ENCODE assay signal across 8 cellular contexts in the genomic region with DNA sequence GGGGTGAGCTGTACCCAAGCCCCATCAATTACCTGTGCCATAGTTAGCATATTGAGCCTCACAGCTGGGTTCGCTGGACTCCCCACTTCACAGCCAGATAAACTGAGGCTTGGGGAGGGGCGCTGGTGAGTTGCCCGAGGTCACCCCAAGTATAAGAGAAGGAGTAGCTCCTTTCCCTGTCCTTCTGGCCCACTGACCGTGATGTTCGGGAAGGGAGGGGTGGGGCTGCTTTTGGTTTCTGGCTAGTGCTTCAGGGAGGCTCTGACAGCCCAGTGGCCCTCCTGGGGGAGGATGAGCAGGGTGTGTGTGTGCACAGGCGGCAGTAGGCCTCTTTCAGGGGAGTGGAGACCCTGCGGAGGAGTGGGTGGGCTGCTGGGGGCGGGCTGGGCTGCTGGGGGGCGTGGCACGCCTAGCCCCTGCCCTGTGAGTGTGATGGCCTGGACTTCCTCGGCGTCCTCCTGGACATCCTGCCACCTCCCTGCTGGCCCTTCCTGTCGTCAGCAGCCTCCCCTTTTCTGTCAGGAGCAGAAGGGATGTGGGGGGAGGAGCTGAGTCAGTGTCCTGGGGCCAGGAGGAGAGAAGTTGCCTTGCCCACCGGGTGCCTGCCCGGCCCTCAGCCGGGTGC. TPM values are rescaled to one million over a fixed set of nuclear protein-coding genes. Genes with fewer than 3 reads are reported as not detected.
A peak's percentile ranks its signal among the peaks of the same experiment; 100 is the strongest.
DNase-seq lines count a peak whose midpoint lies in the region; ATAC-seq and TF ChIP-seq lines count a peak whose summit lies in the region.

No MANE protein-coding gene starts in this region.

- H2AFZ ChIP-seq in ACC112 (ENCODE audit: low read length, unreplicated experiment), result no peak overlapping the region

- H3K27ac ChIP-seq in ACC112 (ENCODE audit: low read depth, low read length) (peak overlapping the region; percentile 96), body of pancreas (peak overlapping the region; percentile 86 to 88 (median 87)), thyroid gland (peak overlapping the region; percentile 98 to 99 (median 99))

- TF ChIP-seq CTCF in body of pancreas (IDR thresholded peaks at IDR 0.05) (no peak), thyroid gland (IDR thresholded peaks at IDR 0.05) (no peak)

- H3K27me3 ChIP-seq in ACC112 (ENCODE audit: insufficient read depth, low read length), result no peaks in the 10 kb centered on the region
- no peaks in the 10 kb centered on the region for H3K27me3 ChIP-seq in body of pancreas
- no peaks in the 10 kb centered on the region for H3K27me3 ChIP-seq in thyroid gland

- H3K9me3 ChIP-seq in body of pancreas (no peaks in the 10 kb centered on the region), thyroid gland (no peaks in the 10 kb centered on the region)

- peaks cover 72% of the 10 kb centered on the region for H3K4me1 ChIP-seq in ACC112 (ENCODE audit: control insufficient read depth, insufficient read depth, low read length, unreplicated experiment)
- peaks cover 60% of the 10 kb centered on the region for H3K4me1 ChIP-seq in body of pancreas
- peaks cover 56 to 77% of the 10 kb centered on the region in 2 donors for H3K4me1 ChIP-seq in thyroid gland

- intact Hi-C loops in body of pancreas (cut with DNase I) (no loop called here), left colon (cut with DNase I, micrococcal nuclease) (no loop called here), thyroid gland (cut with DNase I) (loop anchor here (10.0 kb wide), 1 partner anchor 48 kb away; no protein-coding TSS in a partner anchor)

- H3K79me2 ChIP-seq in ACC112 (ENCODE audit: control insufficient read depth, insufficient read depth, low read length, unreplicated experiment), result peaks cover 56% of the 10 kb centered on the region

- no peak for DNase-seq in Jurkat, Clone E6-1 (ENCODE audit: low read depth, low spot score)
- peak in 1 of 4 donors; percentile 39 for DNase-seq in body of pancreas
- DNase-seq in left colon, result peak in 1 of 2 donors; percentile 65
- peak; percentile 29 to 43 for DNase-seq in thyroid gland
- DNase-seq in NCI-H2081 (lab: John Stamatoyannopoulos, UW), result no peak

- H3K36me3 ChIP-seq in ACC112 (ENCODE audit: insufficient read depth, low read length) (no peaks in the 10 kb centered on the region), body of pancreas (replicated peaks in 1 of 2; ENCODE audit: insufficient read depth in 1 of 2, low read depth in 2 of 2) (no peaks in the 10 kb centered on the region), thyroid gland (no peaks in the 10 kb centered on the region)

- no peak for ATAC-seq in body of pancreas
- peak; percentile 4 for ATAC-seq in left colon
- no peak for ATAC-seq in HG02571 (IDR thresholded peaks at IDR 0.05; ENCODE audit: unreplicated experiment)
- no peak for ATAC-seq in activated CD4-positive, CD25-positive, alpha-beta regulatory T cell treated with anti-CD3 and anti-CD28 coated beads, Interleukin-2, amount 50 U/mL, for 24 hours

- no peak for TF ChIP-seq POLR2A in body of pancreas (IDR thresholded peaks at IDR 0.05)
- no peak for TF ChIP-seq POLR2A in thyroid gland (IDR thresholded peaks at IDR 0.05)

- WGBS in body of pancreas, 2 donors, result 7% methylated on average over 12 to 16 of the region's 16 CpGs
- 3 to 10% methylated on average over 9 to 12 of the region's 16 CpGs for WGBS in thyroid gland, 2 donors

- H3K4me3 ChIP-seq in ACC112 (ENCODE audit: low read depth, low read length) (peak overlapping the region; percentile 98), body of pancreas (peak overlapping the region; percentile 53 to 58), thyroid gland (replicated peaks in 1 of 3) (peak overlapping the region; percentile 71 to 82 (median 81))
- peak overlapping the region; percentile 82 for H3K4me3 ChIP-seq in Jurkat, Clone E6-1 (ENCODE audit: low read length)

RNA-seq across cellular contexts. Expression of a gene that starts 50.4 kb away (rescaled TPM):
- polyA plus RNA-seq in Jurkat, Clone E6-1 (2012; ENCODE audit: insufficient read depth, insufficient read length), result 40.4 TPM
- total RNA-seq in body of pancreas (10 to 100 TPM; 65.6 to 76.5 TPM), left colon (10 to 100 TPM; 87.2 TPM), thyroid gland (100 to 1,000 TPM; 120 to 150 (median 140) TPM)

Comparison
In these comparisons a context has a peak if more than half of its experiments do, and no peak if none do; other contexts are left out.
1. DNase-seq: peak in thyroid gland (2 of 2); none in Jurkat, Clone E6-1 (single experiment) and NCI-H2081 (0 of 2).
2. Peak in every context shown above with its lines, with median percentiles within 50 percentile points of each other: H3K27ac ChIP-seq and H3K4me3 ChIP-seq.